5 cellular contexts compared by ENCODE assay signal in the genomic region with DNA sequence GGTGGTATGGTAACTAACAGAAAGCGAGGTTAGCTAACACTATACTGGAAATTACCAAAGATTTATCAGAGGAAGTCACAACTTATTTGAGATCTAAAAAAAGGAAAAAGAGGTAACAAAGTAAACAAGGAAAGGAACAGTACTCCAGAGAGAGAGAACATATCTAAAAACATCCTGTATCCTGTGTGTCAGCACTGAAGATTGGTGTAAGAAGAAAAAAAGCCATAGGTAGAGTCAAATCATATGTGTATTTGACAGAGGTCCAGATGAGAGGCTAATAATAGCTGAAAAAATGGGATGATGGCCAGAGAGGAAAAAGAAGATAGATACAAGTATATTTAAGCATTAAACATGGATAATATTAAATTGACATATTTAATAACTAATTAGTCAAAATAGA.
DNase-seq lines count a peak whose midpoint lies in the region; ATAC-seq, FAIRE-seq and TF ChIP-seq lines count a peak whose summit lies in the region.
"Not testable (repeated sequence)": the region's sequence is repeated elsewhere in the genome, so short reads cannot be mapped to it uniquely, and the experiment has no call there.

No MANE protein-coding gene starts in this region.

- intact Hi-C loops in K562 (cut with micrococcal nuclease); pancreas (cut with DNase I): not testable (repeated sequence)

- H3K9ac ChIP-seq in K562 (ENCODE audit: insufficient read depth in 1 of 2, low read depth in 2 of 2, low read length in 2 of 2), result not testable (repeated sequence)

- not testable (repeated sequence) for TF ChIP-seq RAD21 in K562 (CRISPR knock-in tag; conservative IDR thresholded peaks at IDR 0.05 in 1 of 2, IDR thresholded peaks at IDR 0.05 in 1 of 2)

- not testable (repeated sequence) for H3K4me2 ChIP-seq in K562 (ENCODE audit: insufficient read depth, low read length)

- not testable (repeated sequence) for TF ChIP-seq EP300 in K562 (IDR thresholded peaks at IDR 0.05; ENCODE audit: low read length)

- H4K20me1 ChIP-seq in K562 (replicated peaks; ENCODE audit: control insufficient read depth, insufficient read depth, low read length), result not testable (repeated sequence)

- not testable (repeated sequence) for H3K36me3 ChIP-seq in K562 (ENCODE audit: control insufficient read depth, insufficient read depth, low read length); pancreas; small intestine (ENCODE audit: control insufficient read depth in 2 of 2, insufficient read depth in 2 of 2, low read length in 2 of 2)

- H3K4me1 ChIP-seq in K562 (replicated peaks in 1 of 2; ENCODE audit: control insufficient read depth in 2 of 2, insufficient read depth in 2 of 2, low read length in 2 of 2); pancreas; small intestine (ENCODE audit: control insufficient read depth in 2 of 2, insufficient read depth in 1 of 2, low read depth in 1 of 2, low read length in 1 of 2): not testable (repeated sequence)

- H3K4me3 ChIP-seq in K562; pancreas; small intestine (ENCODE audit: low read depth in 1 of 2, low read length in 2 of 2): not testable (repeated sequence)

- H3K4me1 Mint-ChIP-seq in endothelial cell (ENCODE audit: unreplicated experiment), result not testable (repeated sequence)

- TF ChIP-seq CTCF in K562 (IDR thresholded peaks at IDR 0.05 in 2 of 3, conservative IDR thresholded peaks at IDR 0.05 in 1 of 3; ENCODE audit: insufficient read depth in 2 of 3, low read depth in 1 of 3, low read length in 3 of 3); endothelial cell (IDR thresholded peaks at IDR 0.05; ENCODE audit: unreplicated experiment); pancreas (IDR thresholded peaks at IDR 0.05): not testable (repeated sequence)

- not testable (repeated sequence) for TF ChIP-seq POLR2A in K562 (conservative IDR thresholded peaks at IDR 0.05)

- in situ Hi-C loops in K562 (cut with MboI), result not testable (repeated sequence)

- no CpG with 5 or more reads among the region's 1 CpG for WGBS in K562 (ENCODE audit: insufficient coverage, low coverage, missing lambda C conversion rate)
- WGBS in pancreas, 2 donors, result 78 to 92% methylated on average over 1 of the region's 1 CpG
- 75 to 100% (median 91%) methylated on average over 1 of the region's 1 CpG for WGBS in small intestine, 3 donors

- not testable (repeated sequence) for H3K4me3 Mint-ChIP-seq in endothelial cell (ENCODE audit: unreplicated experiment)

- not testable (repeated sequence) for H3K27ac ChIP-seq in K562 (ENCODE audit: extremely low read depth, low read depth, low read length); pancreas; small intestine (ENCODE audit: low read depth in 1 of 2, low read length in 1 of 2)

- not testable (repeated sequence) for H3K9me3 Mint-ChIP-seq in endothelial cell (ENCODE audit: unreplicated experiment)

- DNase-seq in DMS53 (lab: John Stamatoyannopoulos, UW), result peak; percentile 3
- not testable (repeated sequence) for DNase-seq in K562 (ENCODE audit: extremely low read depth in 1 of 4, low spot score in 3 of 4); endothelial cell (ENCODE audit: low spot score); pancreas; small intestine

- H2AFZ ChIP-seq in K562 (ENCODE audit: low read depth, low read length), result not testable (repeated sequence)

- H3K27me3 Mint-ChIP-seq in endothelial cell (ENCODE audit: unreplicated experiment), result not testable (repeated sequence)

- not testable (repeated sequence) for H3K36me3 Mint-ChIP-seq in endothelial cell (ENCODE audit: low read depth, unreplicated experiment)

- H3K79me2 ChIP-seq in K562 (ENCODE audit: control insufficient read depth, insufficient read depth, low read length), result not testable (repeated sequence)

- H3K27ac Mint-ChIP-seq in endothelial cell (ENCODE audit: unreplicated experiment), result peak overlapping the region; percentile 87

- FAIRE-seq in K562 (lab: Jason Lieb, UNC) (peak; percentile 11), pancreas (lab: Jason Lieb, UNC) (peak; percentile 87), small intestine (lab: Jason Lieb, UNC) (peak; percentile 49)

- H3K27me3 ChIP-seq in K562 (ENCODE audit: control insufficient read depth in 2 of 2, insufficient read depth in 2 of 2, low read length in 2 of 2); pancreas; small intestine (ENCODE audit: control insufficient read depth in 2 of 2, insufficient read depth in 2 of 2, low read length in 2 of 2): not testable (repeated sequence)

- not testable (repeated sequence) for H3K9me3 ChIP-seq in K562 (replicated peaks; ENCODE audit: control insufficient read depth, insufficient read depth, low read depth, low read length); pancreas; small intestine (ENCODE audit: control insufficient read depth, low read depth)

- H3K9me1 ChIP-seq in K562 (ENCODE audit: control insufficient read depth, insufficient read depth, low read length), result not testable (repeated sequence)

- BruUV-seq in K562 (replicated peaks; lab: Mats Ljungman, UMichigan), result not testable (repeated sequence)

- POLR2A ChIA-PET in K562 (lab: Yijun Ruan, JAX), result not testable (repeated sequence)

- ATAC-seq in K562, pancreas: not testable (repeated sequence)

- CTCF ChIA-PET in K562 (lab: Yijun Ruan, JAX; ENCODE audit: low intra/inter-chr PET ratio), result not testable (repeated sequence)
